ENCODE assay signal across 19 cellular contexts in the genomic region with DNA sequence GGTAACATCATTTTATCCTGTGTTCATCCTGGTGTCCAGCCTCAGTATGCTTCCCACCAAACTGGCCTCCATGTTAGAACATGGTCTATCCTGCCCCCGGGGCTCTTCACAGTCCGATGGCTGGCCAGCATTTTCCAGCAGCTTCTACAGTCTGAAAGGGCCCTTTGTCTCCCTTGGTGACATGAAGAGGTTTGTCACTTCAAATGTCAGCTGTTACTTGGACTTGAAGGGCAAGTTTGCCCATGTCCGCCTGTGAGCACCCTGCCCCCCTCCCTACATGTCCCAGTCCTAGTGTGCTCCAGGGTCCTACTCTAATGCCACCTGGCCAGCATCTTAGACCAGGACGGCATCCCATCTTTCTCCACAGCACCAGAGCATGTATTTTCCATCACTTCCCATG. TPM values are rescaled to one million over a fixed set of nuclear protein-coding genes. Genes with fewer than 3 reads are reported as not detected.
DNase-seq lines count a peak whose midpoint lies in the region; ATAC-seq and TF ChIP-seq lines count a peak whose summit lies in the region.
"Had no signal": no experiment of that assay in that cellular context is flagged by ENCODE, and none has a peak within 500 bp of the region (broad histone marks: within the 10 kb centered on the region; RNA-seq: fewer than 3 reads in every experiment).

No MANE protein-coding gene starts in this region.

- H3K4me3 Mint-ChIP-seq in CD4-positive, alpha-beta T cell, result no peak overlapping the region
- H3K4me3 Mint-ChIP-seq: CD8-positive, alpha-beta T cell; HFFc6 had no signal

- peaks cover 13% of the 10 kb centered on the region for H3K4me1 Mint-ChIP-seq in CD4-positive, alpha-beta T cell (ENCODE audit: low read depth)

- ATAC-seq in CD4-positive, alpha-beta T cell (ENCODE audit: poor library complexity), result no peak
- ATAC-seq in GM21737 (IDR thresholded peaks at IDR 0.05; ENCODE audit: unreplicated experiment) (no peak), GM21423 (IDR thresholded peaks at IDR 0.05; ENCODE audit: unreplicated experiment) (no peak)
- ATAC-seq: CD8-positive, alpha-beta T cell; Right ventricle myocardium inferior had no signal

- POLR2A ChIA-PET in CD4-positive, alpha-beta T cell (lab: Charles Lee), result no interaction called here

- no peaks in the 10 kb centered on the region for H3K9me3 Mint-ChIP-seq in CD4-positive, alpha-beta T cell
- H3K9me3 Mint-ChIP-seq: CD8-positive, alpha-beta T cell; HFFc6 had no signal

- no peaks in the 10 kb centered on the region for H3K27me3 ChIP-seq in CD4-positive, alpha-beta T cell (ENCODE audit: control insufficient read depth, insufficient read depth, low read length)
- H3K27me3 ChIP-seq: BE2C, Peyer's patch had no signal

- intact Hi-C loops in CD4-positive, alpha-beta T cell (cut with DNase I, micrococcal nuclease), result no loop called here

- H3K36me3 Mint-ChIP-seq in CD4-positive, alpha-beta T cell (ENCODE audit: low read depth), result peaks cover 58% of the 10 kb centered on the region

- H3K27ac ChIP-seq in CD4-positive, alpha-beta T cell (ENCODE audit: low read depth, low read length), result no peak overlapping the region
- H3K27ac ChIP-seq: 22Rv1, Peyer's patch had no signal

- TF ChIP-seq CTCF in CD4-positive, alpha-beta T cell (IDR thresholded peaks at IDR 0.05), result no peak

- peak overlapping the region; percentile 5 for H3K27ac Mint-ChIP-seq in CD4-positive, alpha-beta T cell
- H3K27ac Mint-ChIP-seq: HFFc6 had no signal

- H3K9me3 ChIP-seq in CD4-positive, alpha-beta T cell (ENCODE audit: control insufficient read depth, low read length), result no peaks in the 10 kb centered on the region
- H3K9me3 ChIP-seq: BE2C, Peyer's patch had no signal

- peak; percentile 6 for DNase-seq in DMS79 (lab: John Stamatoyannopoulos, UW)
- no peak for DNase-seq in DMS79 treated with DMSO at 0.1 percent for 48 hours (lab: John Stamatoyannopoulos, UW)
- no peak for DNase-seq in CD4-positive, alpha-beta T cell
- DNase-seq in islet precursor cell, result peak; percentile 53
- peak; percentile 74 for DNase-seq in pons (ENCODE audit: low spot score)
- no peak for DNase-seq in activated gamma-delta T cell (lab: John Stamatoyannopoulos, UW)
- DNase-seq: BE2C; CD8-positive, alpha-beta T cell; DND-41; HFFc6; KG1; NCI-H1436; NCI-H2029 treated with DMSO at 0.1 percent for 48 hours; NCI-H524; Peyer's patch had no signal

- CTCF ChIA-PET in CD4-positive, alpha-beta T cell (lab: Charles Lee), result interaction anchor here (1.2 kb wide), 1 partner anchor 8 kb away, joined by 4 read pairs; no protein-coding TSS in a partner anchor

- H3K27me3 Mint-ChIP-seq in CD4-positive, alpha-beta T cell, result no peaks in the 10 kb centered on the region

RNA-seq across cellular contexts. Expression of a gene that starts 24.7 kb away (rescaled TPM):
- 10 to 100 TPM; 54.4 to 58.3 TPM for total RNA-seq in CD4-positive, alpha-beta T cell

RNA-seq across cellular contexts. Expression of a gene that starts 29.1 kb away (rescaled TPM):
- total RNA-seq in CD4-positive, alpha-beta T cell, result 1,000 to 10,000 TPM; 1,063 to 1,072 TPM

Comparison
In these comparisons a context has a peak if more than half of its experiments do, and no peak if none do; other contexts are left out.
1. DNase-seq: peak in DMS79 (single experiment), islet precursor cell (single experiment) and pons (single experiment); none in DMS79 treated with DMSO at 0.1 percent for 48 hours (single experiment), CD4-positive, alpha-beta T cell (0 of 10) and activated gamma-delta T cell (single experiment).